ENCODE assay signal across 8 cellular contexts in genomic region chr1:27322569-27323116, GRCh38. TPM values are rescaled to one million over a fixed set of nuclear protein-coding genes. Genes with fewer than 3 reads are reported as not detected.
DNase-seq lines count a peak whose midpoint lies in the region; ATAC-seq and TF ChIP-seq lines count a peak whose summit lies in the region.

No MANE protein-coding gene starts in this region.

- TF ChIP-seq POLR2A in adrenal gland (IDR thresholded peaks at IDR 0.05) (no peak), lower leg skin (IDR thresholded peaks at IDR 0.05) (no peak)

- intact Hi-C loops in left cardiac atrium (cut with DNase I) = no loop called here
- intact Hi-C loops in adrenal gland (cut with DNase I) = no loop called here
- intact Hi-C loops in lower leg skin (cut with DNase I; ENCODE audit: low total_unique reads) = no loop called here
- intact Hi-C loops in upper lobe of right lung (cut with DNase I) = no loop called here

- 2 to 9% (median 3%) methylated on average over 9 of the region's 9 CpGs for WGBS in adrenal gland, 4 donors
- 1 to 3% methylated on average over 9 of the region's 9 CpGs for WGBS in lower leg skin, 2 donors

- H3K9me3 ChIP-seq in cardiac muscle cell (ENCODE audit: low read depth) (no peaks in the 10 kb centered on the region), adrenal gland (replicated peaks in 1 of 3) (no peaks in the 10 kb centered on the region), upper lobe of right lung (no peaks in the 10 kb centered on the region)

- H3K27me3 ChIP-seq in cardiac muscle cell = no peaks in the 10 kb centered on the region
- no peaks in the 10 kb centered on the region for H3K27me3 ChIP-seq in adrenal gland
- no peaks in the 10 kb centered on the region for H3K27me3 ChIP-seq in upper lobe of right lung

- H3K4me3 ChIP-seq in cardiac muscle cell (peak overlapping the region; percentile 66), adrenal gland (peak overlapping the region; percentile 66 to 91 (median 86)), lower leg skin (ENCODE audit: low read depth, poor library complexity, severe bottlenecking) (peak overlapping the region; percentile 91), upper lobe of right lung (peak overlapping the region; percentile 96)

- no peak for ATAC-seq in left cardiac atrium
- no peak for ATAC-seq in upper lobe of right lung
- no peak for ATAC-seq in HG02610 (IDR thresholded peaks at IDR 0.05; ENCODE audit: unreplicated experiment)
- ATAC-seq in GM18909 (IDR thresholded peaks at IDR 0.05; ENCODE audit: poor library complexity, unreplicated experiment) = no peak

- peak overlapping the region; percentile 91 for H3K27ac ChIP-seq in cardiac muscle cell
- peak overlapping the region; percentile 60 to 91 (median 81) for H3K27ac ChIP-seq in adrenal gland
- H3K27ac ChIP-seq in upper lobe of right lung = peak overlapping the region; percentile 95

- DNase-seq in cardiac muscle cell (ENCODE audit: low read depth in 1 of 2, low spot score in 1 of 2) (no peak), left cardiac atrium (no peak), adrenal gland (no peak), lower leg skin (ENCODE audit: low spot score in 2 of 2) (no peak), upper lobe of right lung (no peak)
- no peak for DNase-seq in activated CD8-positive, alpha-beta memory T cell treated with anti-CD3 and anti-CD28 coated beads, Interleukin-2, amount 50 U/mL, for 48 hours

- H3K4me1 ChIP-seq in cardiac muscle cell (ENCODE audit: low read depth) (peaks cover 19% of the 10 kb centered on the region), adrenal gland (replicated peaks in 1 of 2) (peaks cover 9 to 26% of the 10 kb centered on the region in 2 donors), upper lobe of right lung (peaks cover 31% of the 10 kb centered on the region)

- no peak for TF ChIP-seq CTCF in cardiac muscle cell (IDR thresholded peaks at IDR 0.05; ENCODE audit: low read depth, low read length)
- no peak for TF ChIP-seq CTCF in adrenal gland (IDR thresholded peaks at IDR 0.05)
- no peak for TF ChIP-seq CTCF in lower leg skin (IDR thresholded peaks at IDR 0.05)
- TF ChIP-seq CTCF in upper lobe of right lung (IDR thresholded peaks at IDR 0.05) = no peak

- H3K36me3 ChIP-seq in cardiac muscle cell (no peaks in the 10 kb centered on the region), adrenal gland (replicated peaks in 1 of 2) (peaks cover 0 to 14% of the 10 kb centered on the region in 2 donors), upper lobe of right lung (peaks cover 24% of the 10 kb centered on the region)

RNA-seq across cellular contexts. Expression of gene TMEM222, which starts 0.7 kb away (rescaled TPM):
- 32.1 and 39.6 TPM in 2 replicates for total RNA-seq in cardiac muscle cell
- 55.2 and 60.5 TPM in 2 replicates for polyA plus RNA-seq in cardiac muscle cell
- total RNA-seq in left cardiac atrium = 10 to 100 TPM; 20.7 to 29.2 TPM
- 10 to 100 TPM; 30.7 to 63.5 (median 49.8) TPM for total RNA-seq in adrenal gland
- polyA plus RNA-seq in adrenal gland = 10 to 100 TPM; 38.8 to 73.2 (median 66.8) TPM
- 10 to 100 TPM; 24.3 to 35.2 (median 28.7) TPM for total RNA-seq in lower leg skin
- 36.7 TPM for total RNA-seq in upper lobe of right lung

RNA-seq across cellular contexts. Expression of gene SYTL1, which starts 19.2 kb away (rescaled TPM):
- total RNA-seq in cardiac muscle cell (14.7 and 23.5 TPM in 2 replicates), left cardiac atrium (1 to 10 TPM in 1 of 2 donors, under 1 TPM in 1; 0.81 to 2.4 TPM), adrenal gland (1 to 10 TPM in 3 of 8 donors, under 1 TPM in 4, not detected in 1; 0.43 to 2.0 (median 0.99) TPM), lower leg skin (100 to 1,000 TPM; 183 to 231 (median 219) TPM), upper lobe of right lung (30.6 TPM)
- polyA plus RNA-seq in cardiac muscle cell (31.8 and 44.1 TPM in 2 replicates), adrenal gland (10 to 100 TPM in 1 of 3 donors, 1 to 10 TPM in 1, not detected in 1; 3.0 to 10.9 TPM)

RNA-seq across cellular contexts. Expression of gene MAP3K6, which starts 44.1 kb away (rescaled TPM):
- total RNA-seq in cardiac muscle cell (13.6 and 17.1 TPM in 2 replicates), left cardiac atrium (10 to 100 TPM; 51.5 to 64.2 TPM), adrenal gland (10 to 100 TPM; 10.5 to 48.2 (median 26.6) TPM), lower leg skin (100 to 1,000 TPM in 2 of 4 donors, 10 to 100 TPM in 2; 85.0 to 140 (median 100) TPM), upper lobe of right lung (144 TPM)
- polyA plus RNA-seq in cardiac muscle cell (12.7 and 17.8 TPM in 2 replicates), adrenal gland (100 to 1,000 TPM in 1 of 3 donors, 10 to 100 TPM in 2; 14.2 to 136 (median 83.9) TPM)

RNA-seq across cellular contexts. Expression of gene FCN3, which starts 52.0 kb away (rescaled TPM):
- total RNA-seq in cardiac muscle cell = 0.18 and 3.6 TPM in 2 replicates
- polyA plus RNA-seq in cardiac muscle cell = 0.81 and 2.9 TPM in 2 replicates
- 10 to 100 TPM; 14.2 to 24.5 TPM for total RNA-seq in left cardiac atrium
- total RNA-seq in adrenal gland = 10 to 100 TPM; 14.8 to 83.3 (median 44.8) TPM
- polyA plus RNA-seq in adrenal gland = 10 to 100 TPM; 17.0 to 72.8 (median 23.2) TPM
- total RNA-seq in lower leg skin = 1 to 10 TPM in 3 of 4 donors, not detected in 1; 1.0 to 6.5 (median 1.7) TPM
- 826 TPM for total RNA-seq in upper lobe of right lung
